In the genomic region with DNA sequence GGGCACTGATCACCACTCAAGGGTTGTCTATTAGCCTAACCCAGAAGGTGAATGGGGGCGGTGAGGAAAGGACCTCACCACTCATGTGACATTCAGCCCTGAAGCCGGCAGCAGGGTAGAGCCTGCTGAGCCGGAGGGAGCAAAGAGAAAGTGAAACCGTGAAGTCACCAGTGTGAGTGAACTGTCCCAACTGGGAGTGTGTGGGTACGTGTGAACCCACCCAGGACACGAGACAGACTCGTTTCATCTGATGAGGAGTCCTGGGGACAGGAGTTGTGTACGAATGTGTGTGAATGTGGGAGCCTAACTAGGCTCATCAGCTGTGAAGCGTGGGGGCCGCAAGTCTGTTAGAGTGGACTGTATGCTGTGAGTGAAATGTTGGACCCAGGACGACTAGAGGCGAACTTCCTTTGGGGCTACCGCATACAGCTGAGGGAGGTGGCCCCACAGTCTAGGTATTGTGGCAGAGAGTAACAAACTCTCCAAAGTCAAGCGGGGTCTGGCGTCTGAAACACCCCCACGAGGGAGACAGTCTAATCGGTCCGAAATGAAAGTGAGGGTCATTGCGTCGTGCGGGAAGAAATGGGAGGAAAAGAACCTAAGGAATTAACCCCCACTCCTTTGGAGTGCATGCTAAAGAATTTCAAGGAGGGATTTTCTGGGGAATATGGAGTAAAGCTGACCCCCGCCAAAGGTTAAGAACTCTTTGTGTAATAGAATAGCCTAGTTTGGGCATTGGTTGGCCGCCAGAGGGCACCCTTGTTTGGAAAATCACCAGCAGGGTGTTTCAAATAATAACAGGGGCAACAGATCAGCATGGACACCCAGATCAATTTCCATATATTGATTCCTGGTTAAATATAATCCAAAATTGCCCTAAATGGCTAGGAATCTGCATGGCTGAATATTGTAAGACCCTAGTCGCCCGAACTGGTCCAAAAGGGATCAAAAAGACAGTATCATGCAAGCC, we compare ENCODE assay signal across 9 cellular contexts. TPM values are rescaled to one million over a fixed set of nuclear protein-coding genes. Genes with fewer than 3 reads are reported as not detected.
DNase-seq lines count a peak whose midpoint lies in the region; ATAC-seq and TF ChIP-seq lines count a peak whose summit lies in the region.
"Had no signal": no experiment of that assay in that cellular context is flagged by ENCODE, and none has a peak within 500 bp of the region (broad histone marks: within the 10 kb centered on the region; RNA-seq: fewer than 3 reads in every experiment).

No MANE protein-coding gene starts in this region.

- WGBS in transverse colon (ENCODE audit: low coverage in 1 of 2), 2 donors = 70% methylated on average over 2 of the region's 25 CpGs; no CpG with 5 or more reads in 1 of the 2 donors

- intact Hi-C loops in transverse colon (cut with DNase I; ENCODE audit: low total_unique reads) = no loop called here

- peak; percentile 51; the same call in 1 of the 2 replicates for TF ChIP-seq CTCF in OCI-LY1 (IDR thresholded peaks at IDR 0.05; ENCODE audit: low read length)
- TF ChIP-seq CTCF in transverse colon (IDR thresholded peaks at IDR 0.05) = peak in 2 of 5 experiments; percentile 17 to 33

- H3K9me3 ChIP-seq in OCI-LY1 (ENCODE audit: low read length) = 0 out of 2 replicates have a peak, but pooled peaks cover 3% of the 10 kb centered on the region
- no peaks in the 10 kb centered on the region for H3K9me3 ChIP-seq in duodenal mucosa (ENCODE audit: control insufficient read depth in 1 of 2, low read length in 2 of 2)
- no peaks in the 10 kb centered on the region for H3K9me3 ChIP-seq in transverse colon

- H3K4me1 ChIP-seq in OCI-LY1 (ENCODE audit: insufficient read depth, low read length, severe bottlenecking) (peaks cover 6% of the 10 kb centered on the region), duodenal mucosa (ENCODE audit: control insufficient read depth in 1 of 2, insufficient read depth in 2 of 2, low read length in 2 of 2) (no peaks in the 10 kb centered on the region), transverse colon (no peaks in the 10 kb centered on the region)

- no peaks in the 10 kb centered on the region for H3K9me2 ChIP-seq in OCI-LY1 (ENCODE audit: low read depth, low read length)

- peak overlapping the region; percentile 62 for H3K9ac ChIP-seq in OCI-LY1 (ENCODE audit: low read length)
- H3K9ac ChIP-seq in duodenal mucosa (ENCODE audit: low read depth in 1 of 2, low read length in 2 of 2) = no peak overlapping the region

- peak overlapping the region; percentile 61 for H3K4me3 ChIP-seq in OCI-LY1 (ENCODE audit: low read depth, low read length, poor library complexity, severe bottlenecking)
- H3K4me3 ChIP-seq in duodenal mucosa (ENCODE audit: low read depth in 1 of 2, low read length in 2 of 2) = peak overlapping the region; percentile 48 to 62
- no peak overlapping the region for H3K4me3 ChIP-seq in transverse colon
- H3K4me3 ChIP-seq: K562 had no signal

- H3K27ac ChIP-seq in OCI-LY1 (ENCODE audit: low read depth, low read length, poor library complexity, severe bottlenecking) = peak overlapping the region; percentile 4
- H3K27ac ChIP-seq in duodenal mucosa (ENCODE audit: low read depth, low read length) = no peak overlapping the region
- H3K27ac ChIP-seq in transverse colon = no peak overlapping the region

- H3F3A ChIP-seq in OCI-LY1 (ENCODE audit: insufficient read depth, low read length) = no peaks in the 10 kb centered on the region

- peaks cover 44% of the 10 kb centered on the region for H3K79me2 ChIP-seq in OCI-LY1 (ENCODE audit: insufficient read depth, low read length)

- H3K27me3 ChIP-seq in OCI-LY1 (ENCODE audit: insufficient read depth, low read length) = no peaks in the 10 kb centered on the region
- no peaks in the 10 kb centered on the region for H3K27me3 ChIP-seq in duodenal mucosa (ENCODE audit: control insufficient read depth in 1 of 2, insufficient read depth in 2 of 2, low read length in 2 of 2)
- no peaks in the 10 kb centered on the region for H3K27me3 ChIP-seq in transverse colon

- no peak overlapping the region for H2AFZ ChIP-seq in OCI-LY1 (ENCODE audit: low read length)

- no peak for TF ChIP-seq EP300 in transverse colon (IDR thresholded peaks at IDR 0.05; ENCODE audit: low read depth)

- no peak for TF ChIP-seq POLR2A in transverse colon (IDR thresholded peaks at IDR 0.05)

- H3K4me2 ChIP-seq in OCI-LY1 (ENCODE audit: low read length) = peak overlapping the region; percentile 64

- peak; percentile 25 for DNase-seq in stimulated activated CD4-positive, alpha-beta T cell treated with anti-CD3 and anti-CD28 coated beads, Interleukin-2, amount 100 ng/mL, for 4 hours (ENCODE audit: low read depth)
- DNase-seq in transverse colon (no peak), COLO829 (ENCODE audit: low spot score) (no peak)

- in situ Hi-C loops in transverse colon (cut with MboI; ENCODE audit: low pct_ligation_motif_present in 1 of 4, low pct_unique_long_range_greater_than_20kb in 1 of 4, low sequenced_read_pairs in 3 of 4) = no loop called here

- ATAC-seq in GM21528 (IDR thresholded peaks at IDR 0.05; ENCODE audit: low FRiP score, unreplicated experiment) (peak; percentile 78), HG03108 (IDR thresholded peaks at IDR 0.05; ENCODE audit: unreplicated experiment) (no peak), GM21390 (IDR thresholded peaks at IDR 0.05; ENCODE audit: unreplicated experiment) (no peak)
- ATAC-seq: K562 had no signal

- H4K20me1 ChIP-seq in OCI-LY1 (ENCODE audit: insufficient read depth, low read length) = no peaks in the 10 kb centered on the region

- H3K36me3 ChIP-seq in OCI-LY1 (ENCODE audit: insufficient read depth, low read length) (peaks cover 33% of the 10 kb centered on the region), duodenal mucosa (ENCODE audit: control insufficient read depth in 1 of 2, insufficient read depth in 2 of 2, low read length in 2 of 2) (peaks cover 0 to 2% of the 10 kb centered on the region in 2 donors), transverse colon (no peaks in the 10 kb centered on the region)

RNA-seq across cellular contexts. Expression of a gene that starts 43.6 kb away (rescaled TPM):
- 100 to 1,000 TPM in 1 of 4 donors, 10 to 100 TPM in 1, not detected in 2; 50.8 to 137 TPM for total RNA-seq in transverse colon

Comparison
In these comparisons a context has a peak if more than half of its experiments do, and no peak if none do; other contexts are left out.
1. H3K4me3 ChIP-seq: peak in OCI-LY1 (single experiment) and duodenal mucosa (2 of 2); none in transverse colon (0 of 4).